In the genomic region with DNA sequence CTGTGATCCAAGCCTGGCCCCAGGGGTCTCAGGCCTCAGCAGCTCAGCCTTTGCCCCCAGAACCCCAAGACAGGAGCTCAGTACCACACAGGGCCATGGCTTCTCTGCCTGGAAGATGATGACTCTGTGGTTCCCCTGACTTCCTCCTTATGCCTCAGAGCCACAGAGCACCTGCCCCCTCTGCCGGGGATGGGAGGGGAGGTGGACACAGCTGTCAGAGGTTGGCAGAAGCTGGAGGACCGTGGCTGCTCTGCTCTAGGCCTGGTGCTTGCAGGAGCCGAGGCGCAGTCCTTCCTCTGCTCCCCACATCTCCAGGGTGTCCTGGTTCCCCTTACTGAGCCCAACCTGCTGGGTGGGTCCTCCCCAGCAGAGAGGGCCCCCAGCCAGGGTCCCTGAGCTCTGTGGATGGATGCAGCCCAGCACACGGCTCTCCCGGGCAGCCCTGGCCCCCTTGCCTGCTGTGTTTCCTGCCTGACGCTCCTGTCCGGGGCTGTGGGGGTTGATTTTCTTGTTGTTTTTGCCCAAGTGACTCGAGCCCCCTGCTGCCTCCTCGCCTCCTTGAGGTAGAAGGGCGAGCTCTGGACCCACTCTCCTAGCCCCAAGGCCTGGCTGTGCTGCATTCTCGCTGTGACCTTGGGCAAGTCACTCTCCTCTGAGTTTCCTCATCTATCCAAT, we compare ENCODE assay signal across 8 cellular contexts. TPM values are rescaled to one million over a fixed set of nuclear protein-coding genes. Genes with fewer than 3 reads are reported as not detected.
DNase-seq lines count a peak whose midpoint lies in the region; ATAC-seq lines count a peak whose summit lies in the region.

No MANE protein-coding gene starts in this region.

- CTCF ChIA-PET in activated CD8-positive, alpha-beta memory T cell treated with anti-CD3 and anti-CD28 coated beads, Interleukin-2, amount 10 ng/mL, durations not matched to agents 7 days and 5 days (lab: Charles Lee): interaction anchor here (0.9 to 3.3 kb wide), 17 partner anchors 9 to 513 kb away, joined by 3 to 31 read pairs (median 4); no protein-coding TSS in a partner anchor

- peaks cover 51% of the 10 kb centered on the region for H3K36me3 Mint-ChIP-seq in activated CD8-positive, alpha-beta memory T cell treated with anti-CD3 and anti-CD28 coated beads, Interleukin-2, amount 10 ng/mL, durations not matched to agents 7 days and 5 days

- H3K27me3 Mint-ChIP-seq in activated CD8-positive, alpha-beta memory T cell treated with anti-CD3 and anti-CD28 coated beads, Interleukin-2, amount 10 ng/mL, durations not matched to agents 7 days and 5 days: no peaks in the 10 kb centered on the region

- peak overlapping the region; percentile 73 for H3K27ac Mint-ChIP-seq in activated CD8-positive, alpha-beta memory T cell treated with anti-CD3 and anti-CD28 coated beads, Interleukin-2, amount 10 ng/mL, durations not matched to agents 7 days and 5 days

- H3K4me1 Mint-ChIP-seq in activated CD8-positive, alpha-beta memory T cell treated with anti-CD3 and anti-CD28 coated beads, Interleukin-2, amount 10 ng/mL, durations not matched to agents 7 days and 5 days: peaks cover 22% of the 10 kb centered on the region

- peak; percentile 81 for ATAC-seq in activated CD8-positive, alpha-beta memory T cell treated with anti-CD3 and anti-CD28 coated beads, Interleukin-2, amount 10 ng/mL, durations not matched to agents 7 days and 5 days
- ATAC-seq in HG02798 (IDR thresholded peaks at IDR 0.05; ENCODE audit: poor library complexity, unreplicated experiment): no peak

- DNase-seq in activated CD4-positive, alpha-beta T cell treated with anti-CD3 and anti-CD28 coated beads for 1 hour: peak; percentile 8
- no peak for DNase-seq in activated CD4-positive, alpha-beta T cell treated with anti-CD3 and anti-CD28 coated beads, Interleukin-2, amount 50 U/mL, for 1 hour
- DNase-seq in NCI-H2029 treated with DMSO at 0.1 percent for 48 hours (lab: John Stamatoyannopoulos, UW) (peak; percentile 2), medulla oblongata (ENCODE audit: extremely low spot score) (peak; percentile 26), GOT3 (lab: John Stamatoyannopoulos, UW) (no peak), LoVo (ENCODE audit: low spot score) (no peak)
- peak; percentile 71 for DNase-seq in activated CD8-positive, alpha-beta memory T cell treated with anti-CD3 and anti-CD28 coated beads, Interleukin-2, amount 10 ng/mL, durations not matched to agents 7 days and 5 days

- no peaks in the 10 kb centered on the region for H3K9me3 Mint-ChIP-seq in activated CD8-positive, alpha-beta memory T cell treated with anti-CD3 and anti-CD28 coated beads, Interleukin-2, amount 10 ng/mL, durations not matched to agents 7 days and 5 days (ENCODE audit: low read depth)

- H3K4me3 Mint-ChIP-seq in activated CD8-positive, alpha-beta memory T cell treated with anti-CD3 and anti-CD28 coated beads, Interleukin-2, amount 10 ng/mL, durations not matched to agents 7 days and 5 days: no peak overlapping the region

RNA-seq across cellular contexts. Expression of a gene that starts 36.6 kb away (rescaled TPM):
- total RNA-seq in activated CD8-positive, alpha-beta memory T cell treated with anti-CD3 and anti-CD28 coated beads, Interleukin-2, amount 10 ng/mL, durations not matched to agents 7 days and 5 days: 100 to 1,000 TPM; 157 to 255 TPM

RNA-seq across cellular contexts. Expression of a gene that starts 39.4 kb away (rescaled TPM):
- total RNA-seq in activated CD8-positive, alpha-beta memory T cell treated with anti-CD3 and anti-CD28 coated beads, Interleukin-2, amount 10 ng/mL, durations not matched to agents 7 days and 5 days: 10 to 100 TPM; 20.9 to 29.4 TPM

Comparison
In these comparisons a context has a peak if more than half of its experiments do, and no peak if none do; other contexts are left out.
1. DNase-seq: peak in activated CD4-positive, alpha-beta T cell treated with anti-CD3 and anti-CD28 coated beads for 1 hour (single experiment), NCI-H2029 treated with DMSO at 0.1 percent for 48 hours (single experiment), activated CD8-positive, alpha-beta memory T cell treated with anti-CD3 and anti-CD28 coated beads, Interleukin-2, amount 10 ng/mL, durations not matched to agents 7 days and 5 days (single experiment) and medulla oblongata (single experiment); none in activated CD4-positive, alpha-beta T cell treated with anti-CD3 and anti-CD28 coated beads, Interleukin-2, amount 50 U/mL, for 1 hour (single experiment), GOT3 (single experiment) and LoVo (single experiment).